Comparison of ENCODE assay signal across 15 cellular contexts in genomic region chr21:33348728-33349127, GRCh38. TPM values are rescaled to one million over a fixed set of nuclear protein-coding genes. Genes with fewer than 3 reads are reported as not detected.
A peak's percentile ranks its signal among the peaks of the same experiment; 100 is the strongest.
DNase-seq lines count a peak whose midpoint lies in the region; ATAC-seq and TF ChIP-seq lines count a peak whose summit lies in the region.
"Had no signal": no experiment of that assay in that cellular context is flagged by ENCODE, and none has a peak within 500 bp of the region (broad histone marks: within the 10 kb centered on the region; RNA-seq: fewer than 3 reads in every experiment).

No MANE protein-coding gene starts in this region.

- H3K36me3 Mint-ChIP-seq in CD4-positive, alpha-beta T cell (ENCODE audit: low read depth) = peaks cover 78% of the 10 kb centered on the region
- peaks cover 32% of the 10 kb centered on the region for H3K36me3 Mint-ChIP-seq in endothelial cell (ENCODE audit: low read depth, unreplicated experiment)

- intact Hi-C loops in CD4-positive, alpha-beta T cell (cut with DNase I, micrococcal nuclease) = loop anchor here in 1 of 2 experiments (5.0 kb wide), 1 partner anchor 34 kb away; no protein-coding TSS in a partner anchor

- no peaks in the 10 kb centered on the region for H3K27me3 ChIP-seq in CD4-positive, alpha-beta T cell (ENCODE audit: control insufficient read depth, insufficient read depth, low read length)
- H3K27me3 ChIP-seq: BE2C, Peyer's patch had no signal

- H3K4me1 Mint-ChIP-seq in CD4-positive, alpha-beta T cell (ENCODE audit: low read depth) = peaks cover 23% of the 10 kb centered on the region
- H3K4me1 Mint-ChIP-seq in endothelial cell (ENCODE audit: unreplicated experiment) = peaks cover 8% of the 10 kb centered on the region

- no peak overlapping the region for H3K4me3 ChIP-seq in HEK293 (ENCODE audit: low read depth, low read length)
- H3K4me3 ChIP-seq: Peyer's patch had no signal

- no peaks in the 10 kb centered on the region for H3K4me1 ChIP-seq in HEK293 (ENCODE audit: control insufficient read depth, insufficient read depth, low read length)
- H3K4me1 ChIP-seq: BE2C, Peyer's patch had no signal

- DNase-seq in CD4-positive, alpha-beta T cell = no peak
- DNase-seq in astrocyte of the hippocampus (ENCODE audit: low read depth, low spot score) (peak; percentile 41), endothelial cell (ENCODE audit: low spot score) (no peak), COR-L47 (lab: John Stamatoyannopoulos, UW) (no peak), NCI-H446 (lab: John Stamatoyannopoulos, UW) (no peak)
- DNase-seq: BE2C; CD4-positive, CD25-positive, alpha-beta regulatory T cell; KG1; NCI-H1930; NCI-H446 treated with DMSO at 0.1 percent for 48 hours; NK-92 treated with Interleukin-12 subunit alpha and Interleukin-12 subunit beta, amount 100 ng/mL, for 24 hours; Peyer's patch had no signal

- H3K27ac Mint-ChIP-seq in CD4-positive, alpha-beta T cell = peak overlapping the region; percentile 84
- H3K27ac Mint-ChIP-seq in endothelial cell (ENCODE audit: unreplicated experiment) = peak overlapping the region; percentile 45

- H3K36me3 ChIP-seq in HEK293 (ENCODE audit: control insufficient read depth in 2 of 2, insufficient read depth in 1 of 2, low read length in 2 of 2) = peaks cover 53 to 67% of the 10 kb centered on the region in 2 experiments

- no peaks in the 10 kb centered on the region for H3K9me3 ChIP-seq in CD4-positive, alpha-beta T cell (ENCODE audit: control insufficient read depth, low read length)
- no peaks in the 10 kb centered on the region for H3K9me3 ChIP-seq in HEK293 (ENCODE audit: control insufficient read depth, insufficient read depth, low read depth, low read length)
- H3K9me3 ChIP-seq: BE2C, Peyer's patch had no signal

- H3K4me3 Mint-ChIP-seq in CD4-positive, alpha-beta T cell = no peak overlapping the region
- no peak overlapping the region for H3K4me3 Mint-ChIP-seq in endothelial cell (ENCODE audit: unreplicated experiment)
- H3K4me3 Mint-ChIP-seq: CD4-positive, CD25-positive, alpha-beta regulatory T cell had no signal

- no peaks in the 10 kb centered on the region for H3K27me3 Mint-ChIP-seq in CD4-positive, alpha-beta T cell
- H3K27me3 Mint-ChIP-seq in endothelial cell (ENCODE audit: unreplicated experiment) = no peaks in the 10 kb centered on the region
- H3K27me3 Mint-ChIP-seq: CD4-positive, CD25-positive, alpha-beta regulatory T cell had no signal

- no peak overlapping the region for H3K27ac ChIP-seq in CD4-positive, alpha-beta T cell (ENCODE audit: low read depth, low read length)
- H3K27ac ChIP-seq in HEK293 (ENCODE audit: extremely low read depth, low read depth, low read length) = no peak overlapping the region
- H3K27ac ChIP-seq: Peyer's patch had no signal

- CTCF ChIA-PET in CD4-positive, alpha-beta T cell (lab: Charles Lee) = interaction anchor here (1.0 to 4.2 kb wide), 5 partner anchors 11 to 152 kb away, joined by 3 to 26 read pairs (median 6); no protein-coding TSS in a partner anchor
- CTCF ChIA-PET in HEK293 (lab: Yijun Ruan, JAX) = interaction anchor here (0.7 to 11.0 kb wide), 6 partner anchors 11 to 408 kb away, joined by 3 to 107 read pairs (median 4); partner anchors contain the start of gene IFNAR1

- H3K9me3 Mint-ChIP-seq in CD4-positive, alpha-beta T cell = no peaks in the 10 kb centered on the region
- no peaks in the 10 kb centered on the region for H3K9me3 Mint-ChIP-seq in endothelial cell (ENCODE audit: unreplicated experiment)
- H3K9me3 Mint-ChIP-seq: CD4-positive, CD25-positive, alpha-beta regulatory T cell had no signal

- no peak for TF ChIP-seq CTCF in CD4-positive, alpha-beta T cell (IDR thresholded peaks at IDR 0.05)
- TF ChIP-seq CTCF in HEK293 (tag by site-specific recombination; IDR thresholded peaks at IDR 0.05) = no peak
- TF ChIP-seq CTCF in endothelial cell (IDR thresholded peaks at IDR 0.05; ENCODE audit: unreplicated experiment) = no peak

- ATAC-seq in CD4-positive, alpha-beta T cell (ENCODE audit: poor library complexity) = no peak
- ATAC-seq in HG02884 (IDR thresholded peaks at IDR 0.05; ENCODE audit: unreplicated experiment) = no peak
- ATAC-seq in GM19467 (IDR thresholded peaks at IDR 0.05; ENCODE audit: unreplicated experiment) = no peak

- POLR2A ChIA-PET in CD4-positive, alpha-beta T cell (lab: Charles Lee) = interaction anchor here (0.8 to 4.3 kb wide), 3 partner anchors 13 to 24 kb away, joined by 3 to 19 read pairs (median 16); partner anchors contain the start of gene IFNAR1
- POLR2A ChIA-PET in HEK293 (lab: Yijun Ruan, JAX) = no interaction called here

TF ChIP-seq in HEK293, 187 proteins besides CTCF, POLR2A, EP300 and RAD21:
- no peak for TF ChIP-seq ZNF510 (tag by site-specific recombination; IDR thresholded peaks at IDR 0.05; ENCODE audit: insufficient replicate concordance)
- no peak for TF ChIP-seq ZBTB10 (tag by site-specific recombination; IDR thresholded peaks at IDR 0.05)
- no peak for TF ChIP-seq ZNF121 (tag by site-specific recombination; IDR thresholded peaks at IDR 0.05)
- TF ChIP-seq AEBP2 (tag by site-specific recombination; IDR thresholded peaks at IDR 0.05; ENCODE audit: borderline replicate concordance) = no peak
- peak; percentile 11; the same call in 1 of the 2 replicates for TF ChIP-seq GLIS1 (tag by site-specific recombination; IDR thresholded peaks at IDR 0.05)

RNA-seq across cellular contexts. Expression of gene IFNAR1, which starts 24.0 kb away (rescaled TPM):
- total RNA-seq in CD4-positive, alpha-beta T cell = 10 to 100 TPM; 20.4 to 26.8 TPM
- total RNA-seq in endothelial cell (ENCODE audit: unreplicated experiment) = 34.8 TPM

RNA-seq across cellular contexts. Expression of gene IFNGR2, which starts 54.5 kb away (rescaled TPM):
- 10 to 100 TPM; 14.6 to 17.7 TPM for total RNA-seq in CD4-positive, alpha-beta T cell
- total RNA-seq in endothelial cell (ENCODE audit: unreplicated experiment) = 32.1 TPM
